ENCODE assay signal across 16 cellular contexts in the genomic region with DNA sequence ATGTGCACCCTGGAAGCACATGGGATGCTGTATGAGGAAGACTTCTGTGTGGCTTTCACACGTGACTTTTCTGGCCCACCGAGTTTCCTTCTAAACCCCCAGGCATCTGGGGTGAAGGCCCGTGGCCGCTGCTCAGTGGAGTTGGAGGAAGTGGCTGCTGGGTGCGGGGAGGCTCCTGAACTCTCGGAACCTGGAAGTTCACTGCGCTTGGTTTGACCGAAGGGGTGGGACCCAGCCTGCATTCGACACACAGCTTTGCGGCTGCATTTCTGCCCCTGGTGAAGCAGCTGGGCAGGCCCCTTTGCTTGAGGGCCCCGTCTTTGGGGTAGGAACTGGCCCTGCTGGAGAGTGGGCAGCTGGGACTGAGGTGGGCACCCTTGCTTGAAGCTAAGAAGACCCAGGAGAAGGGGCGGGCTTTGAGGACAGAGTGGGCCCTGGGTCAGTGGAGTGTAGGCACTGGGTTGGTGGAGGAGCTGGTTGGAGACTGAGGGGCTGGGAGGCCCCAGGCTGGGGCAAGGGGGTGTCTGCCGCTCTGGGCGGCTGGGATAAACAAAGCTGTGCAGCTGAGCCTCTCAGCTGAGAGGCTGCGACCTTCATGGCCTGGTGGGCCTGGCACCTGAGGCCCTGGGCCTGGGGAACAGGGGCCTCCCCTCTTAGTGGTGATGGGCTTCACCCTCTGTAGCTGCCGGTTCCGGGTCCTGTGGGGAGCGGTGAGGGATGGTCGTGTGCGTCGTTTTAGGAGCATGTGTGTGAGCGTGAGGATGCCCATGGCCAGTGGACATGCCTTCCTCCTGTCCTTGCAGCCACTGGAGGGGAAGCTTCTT.
DNase-seq lines count a peak whose midpoint lies in the region; ATAC-seq and TF ChIP-seq lines count a peak whose summit lies in the region.
"Had no signal": no experiment of that assay in that cellular context is flagged by ENCODE, and none has a peak within 500 bp of the region (broad histone marks: within the 10 kb centered on the region; RNA-seq: fewer than 3 reads in every experiment).

No MANE protein-coding gene starts in this region.

- H3K36me3 ChIP-seq in CD8-positive, alpha-beta T cell (ENCODE audit: insufficient read depth, low read length) = no peaks in the 10 kb centered on the region

- no peaks in the 10 kb centered on the region for H3K27me3 ChIP-seq in CD8-positive, alpha-beta T cell (ENCODE audit: insufficient read depth, low read length)
- H3K27me3 ChIP-seq: ascending aorta had no signal

- no peak overlapping the region for H3K27ac ChIP-seq in CD8-positive, alpha-beta T cell (ENCODE audit: low read depth, low read length)
- H3K27ac ChIP-seq: ascending aorta had no signal

- peak overlapping the region; percentile 96 for H3K27ac Mint-ChIP-seq in T-helper 1 cell treated with Interleukin-12 subunit alpha and Interleukin-12 subunit beta and Interleukin-4 antibody, amounts not matched to agents 30 μg/mL and 1 μg/mL, for 36 hours
- peak overlapping the region; percentile 91 for H3K27ac Mint-ChIP-seq in CD8-positive, alpha-beta T cell
- H3K27ac Mint-ChIP-seq in activated naive CD8-positive, alpha-beta T cell treated with anti-CD3 and anti-CD28 coated beads, Interleukin-2, amount 10 ng/mL, durations not matched to agents 7 days and 5 days = peak overlapping the region; percentile 85
- H3K27ac Mint-ChIP-seq in natural killer cell treated with Interleukin-12 subunit alpha and Interleukin-12 subunit beta and Interleukin-15 and Interleukin-18, amount 100 ng/mL, for 72 hours = peak overlapping the region; percentile 74 to 83

- no peak overlapping the region for H3K4me3 ChIP-seq in CD8-positive, alpha-beta T cell (ENCODE audit: low read depth, low read length)
- H3K4me3 ChIP-seq: ascending aorta had no signal

- peaks cover 18% of the 10 kb centered on the region for H3K4me1 Mint-ChIP-seq in T-helper 1 cell treated with Interleukin-12 subunit alpha and Interleukin-12 subunit beta and Interleukin-4 antibody, amounts not matched to agents 30 μg/mL and 1 μg/mL, for 36 hours (ENCODE audit: low read depth)
- H3K4me1 Mint-ChIP-seq in CD8-positive, alpha-beta T cell (ENCODE audit: low read depth) = peaks cover 35% of the 10 kb centered on the region
- peaks cover 13% of the 10 kb centered on the region for H3K4me1 Mint-ChIP-seq in activated naive CD8-positive, alpha-beta T cell treated with anti-CD3 and anti-CD28 coated beads, Interleukin-2, amount 10 ng/mL, durations not matched to agents 7 days and 5 days
- H3K4me1 Mint-ChIP-seq in natural killer cell treated with Interleukin-12 subunit alpha and Interleukin-12 subunit beta and Interleukin-15 and Interleukin-18, amount 100 ng/mL, for 72 hours (ENCODE audit: low read depth in 2 of 2) = peaks cover 16 to 36% of the 10 kb centered on the region in 2 donors

- peaks cover 27% of the 10 kb centered on the region for H3K9me3 Mint-ChIP-seq in T-helper 1 cell treated with Interleukin-12 subunit alpha and Interleukin-12 subunit beta and Interleukin-4 antibody, amounts not matched to agents 30 μg/mL and 1 μg/mL, for 36 hours
- peaks cover 17% of the 10 kb centered on the region for H3K9me3 Mint-ChIP-seq in CD8-positive, alpha-beta T cell
- peaks cover 22% of the 10 kb centered on the region for H3K9me3 Mint-ChIP-seq in activated naive CD8-positive, alpha-beta T cell treated with anti-CD3 and anti-CD28 coated beads, Interleukin-2, amount 10 ng/mL, durations not matched to agents 7 days and 5 days
- H3K9me3 Mint-ChIP-seq in natural killer cell treated with Interleukin-12 subunit alpha and Interleukin-12 subunit beta and Interleukin-15 and Interleukin-18, amount 100 ng/mL, for 72 hours = peaks cover 11% of the 10 kb centered on the region

- peaks cover 44% of the 10 kb centered on the region for H3K36me3 Mint-ChIP-seq in T-helper 1 cell treated with Interleukin-12 subunit alpha and Interleukin-12 subunit beta and Interleukin-4 antibody, amounts not matched to agents 30 μg/mL and 1 μg/mL, for 36 hours (ENCODE audit: low read depth)
- peaks cover 33% of the 10 kb centered on the region for H3K36me3 Mint-ChIP-seq in CD8-positive, alpha-beta T cell
- H3K36me3 Mint-ChIP-seq in activated naive CD8-positive, alpha-beta T cell treated with anti-CD3 and anti-CD28 coated beads, Interleukin-2, amount 10 ng/mL, durations not matched to agents 7 days and 5 days = peaks cover 34% of the 10 kb centered on the region
- peaks cover 14% of the 10 kb centered on the region for H3K36me3 Mint-ChIP-seq in natural killer cell treated with Interleukin-12 subunit alpha and Interleukin-12 subunit beta and Interleukin-15 and Interleukin-18, amount 100 ng/mL, for 72 hours

- DNase-seq in T-helper 1 cell = no peak
- DNase-seq in CD8-positive, alpha-beta T cell = no peak
- peak; percentile 15 for DNase-seq in activated naive CD8-positive, alpha-beta T cell treated with anti-CD3 and anti-CD28 coated beads, Interleukin-2, amount 10 ng/mL, durations not matched to agents 7 days and 5 days
- no peak for DNase-seq in natural killer cell treated with Interleukin-12 subunit alpha and Interleukin-12 subunit beta and Interleukin-15 and Interleukin-18, amount 100 ng/mL, for 72 hours (ENCODE audit: low spot score)
- DNase-seq in stimulated activated CD8-positive, alpha-beta memory T cell treated with anti-CD3 and anti-CD28 coated beads, Interleukin-4, amount 100 ng/mL, for 48 hours = no peak
- no peak for DNase-seq in ACHN
- no peak for DNase-seq in NCI-H2081 (lab: John Stamatoyannopoulos, UW)
- DNase-seq: DMS79, naive B cell, NCI-H1092 treated with DMSO at 0.1 percent for 48 hours, NCI-H2171, NCI-H526 treated with DMSO at 0.1 percent for 48 hours, SHP77 treated with DMSO at 0.1 percent for 48 hours had no signal

- no peak for TF ChIP-seq CTCF in CD8-positive, alpha-beta T cell (IDR thresholded peaks at IDR 0.05)

- intact Hi-C loops in CD8-positive, alpha-beta T cell (cut with DNase I, micrococcal nuclease) = loop anchor here in 1 of 2 experiments (5.0 kb wide), 1 partner anchor 78 kb away; the partner anchor contains the start of gene INPP5A

- in situ Hi-C loops in ACHN (cut with HindIII; ENCODE audit: low pct_ligation_motif_present, low pct_unique_long_range_greater_than_20kb, low sequenced_read_pairs) = no loop called here

- peak overlapping the region; percentile 66 for H3K4me3 Mint-ChIP-seq in T-helper 1 cell treated with Interleukin-12 subunit alpha and Interleukin-12 subunit beta and Interleukin-4 antibody, amounts not matched to agents 30 μg/mL and 1 μg/mL, for 36 hours
- no peak overlapping the region for H3K4me3 Mint-ChIP-seq in CD8-positive, alpha-beta T cell
- H3K4me3 Mint-ChIP-seq in activated naive CD8-positive, alpha-beta T cell treated with anti-CD3 and anti-CD28 coated beads, Interleukin-2, amount 10 ng/mL, durations not matched to agents 7 days and 5 days = no peak overlapping the region
- H3K4me3 Mint-ChIP-seq in natural killer cell treated with Interleukin-12 subunit alpha and Interleukin-12 subunit beta and Interleukin-15 and Interleukin-18, amount 100 ng/mL, for 72 hours = peak overlapping the region; percentile 65

- H3K9me3 ChIP-seq in CD8-positive, alpha-beta T cell (ENCODE audit: low read length) = peaks cover 7% of the 10 kb centered on the region

- POLR2A ChIA-PET in CD8-positive, alpha-beta T cell (lab: Charles Lee) = no interaction called here
- POLR2A ChIA-PET in activated naive CD8-positive, alpha-beta T cell treated with anti-CD3 and anti-CD28 coated beads, Interleukin-2, amount 10 ng/mL, durations not matched to agents 7 days and 5 days (lab: Charles Lee) = no interaction called here

- no peak for ATAC-seq in CD8-positive, alpha-beta T cell
- ATAC-seq in activated naive CD8-positive, alpha-beta T cell treated with anti-CD3 and anti-CD28 coated beads, Interleukin-2, amount 10 ng/mL, durations not matched to agents 7 days and 5 days (ENCODE audit: low read depth) = peak; percentile 21
- no peak for ATAC-seq in natural killer cell treated with Interleukin-12 subunit alpha and Interleukin-12 subunit beta and Interleukin-15 and Interleukin-18, amount 100 ng/mL, for 72 hours

- H3K4me1 ChIP-seq in CD8-positive, alpha-beta T cell (ENCODE audit: insufficient read depth, low read length) = peaks cover 19% of the 10 kb centered on the region

- peaks cover 6% of the 10 kb centered on the region for H3K27me3 Mint-ChIP-seq in T-helper 1 cell treated with Interleukin-12 subunit alpha and Interleukin-12 subunit beta and Interleukin-4 antibody, amounts not matched to agents 30 μg/mL and 1 μg/mL, for 36 hours (ENCODE audit: low read depth)
- no peaks in the 10 kb centered on the region for H3K27me3 Mint-ChIP-seq in CD8-positive, alpha-beta T cell (ENCODE audit: low read depth)
- no peaks in the 10 kb centered on the region for H3K27me3 Mint-ChIP-seq in activated naive CD8-positive, alpha-beta T cell treated with anti-CD3 and anti-CD28 coated beads, Interleukin-2, amount 10 ng/mL, durations not matched to agents 7 days and 5 days
- no peaks in the 10 kb centered on the region for H3K27me3 Mint-ChIP-seq in natural killer cell treated with Interleukin-12 subunit alpha and Interleukin-12 subunit beta and Interleukin-15 and Interleukin-18, amount 100 ng/mL, for 72 hours
- H3K27me3 Mint-ChIP-seq: naive B cell, progenitor cell of endocrine pancreas had no signal

- CTCF ChIA-PET in CD8-positive, alpha-beta T cell (lab: Charles Lee) = interaction anchor here (0.6 to 1.9 kb wide), 4 partner anchors 12 to 312 kb away, joined by 3 to 6 read pairs (median 3); no protein-coding TSS in a partner anchor

Comparison
In these comparisons a context has a peak if more than half of its experiments do, and no peak if none do; other contexts are left out.
1. H3K4me3 Mint-ChIP-seq: peak in T-helper 1 cell treated with Interleukin-12 subunit alpha and Interleukin-12 subunit beta and Interleukin-4 antibody, amounts not matched to agents 30 μg/mL and 1 μg/mL, for 36 hours (single experiment) and natural killer cell treated with Interleukin-12 subunit alpha and Interleukin-12 subunit beta and Interleukin-15 and Interleukin-18, amount 100 ng/mL, for 72 hours (single experiment); none in CD8-positive, alpha-beta T cell (single experiment) and activated naive CD8-positive, alpha-beta T cell treated with anti-CD3 and anti-CD28 coated beads, Interleukin-2, amount 10 ng/mL, durations not matched to agents 7 days and 5 days (single experiment).
2. Peak in every context shown above with its lines, with median percentiles within 50 percentile points of each other: H3K27ac Mint-ChIP-seq.